Comparison of ENCODE assay signal across 8 cellular contexts in the genomic region with DNA sequence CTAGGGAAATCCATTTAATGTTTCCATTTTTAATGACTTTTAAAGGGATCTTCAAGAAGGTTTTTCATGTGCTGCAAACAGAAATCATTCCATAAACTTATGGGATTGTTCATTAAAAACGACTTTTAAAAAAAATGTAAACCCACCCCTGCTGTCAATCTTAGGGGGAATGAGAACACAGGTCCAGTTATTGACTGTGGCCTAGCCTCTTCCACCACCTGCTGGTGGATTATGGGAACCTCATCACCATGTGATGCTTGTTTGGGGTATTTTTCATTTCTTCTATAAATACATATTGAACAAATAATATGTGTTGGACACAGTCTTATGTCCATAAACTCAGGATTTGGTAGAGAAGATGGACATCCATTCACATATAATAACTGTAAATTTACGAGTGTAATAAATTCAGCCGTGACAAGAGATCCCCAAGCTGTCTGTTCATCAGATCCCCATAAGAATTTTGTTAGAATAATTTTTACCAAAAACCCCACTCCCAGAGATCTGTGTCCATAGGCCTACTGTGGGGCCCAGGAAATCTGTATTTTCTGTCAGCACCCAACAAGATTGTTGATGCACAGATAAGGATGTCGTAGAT. TPM values are rescaled to one million over a fixed set of nuclear protein-coding genes. Genes with fewer than 3 reads are reported as not detected.
DNase-seq lines count a peak whose midpoint lies in the region; ATAC-seq and TF ChIP-seq lines count a peak whose summit lies in the region.

No MANE protein-coding gene starts in this region.

- DNase-seq in EL: peak; percentile 40
- DNase-seq in SK-MEL-5 (ENCODE audit: low read depth, low spot score): peak; percentile 67
- DNase-seq in dorsolateral prefrontal cortex: peak in 7 of 10 donors; percentile 15 to 58 (median 45)
- peak; percentile 75 for DNase-seq in medulla oblongata (ENCODE audit: extremely low spot score)
- DNase-seq in superior temporal gyrus (ENCODE audit: extremely low spot score): peak; percentile 81
- DNase-seq in NCI-H526 treated with DMSO at 0.1 percent for 48 hours (lab: John Stamatoyannopoulos, UW): no peak

- intact Hi-C loops in dorsolateral prefrontal cortex (cut with DNase I): loop anchor here (1.0 to 5.0 kb wide), 3 partner anchors 208 to 289 kb away; a partner anchor contains a TSS

- ATAC-seq in HG02678 (IDR thresholded peaks at IDR 0.05; ENCODE audit: unreplicated experiment): no peak

- H3K4me3 ChIP-seq in dorsolateral prefrontal cortex: no peak overlapping the region

- H3K27me3 ChIP-seq in dorsolateral prefrontal cortex: no peaks in the 10 kb centered on the region

- TF ChIP-seq CTCF in LNCAP (IDR thresholded peaks at IDR 0.05) (peak; percentile 92), dorsolateral prefrontal cortex (IDR thresholded peaks at IDR 0.05 in 54 of 56, conservative IDR thresholded peaks at IDR 0.05 in 2 of 56; ENCODE audit: low read depth in 1 of 56, partially characterized antibody in 56 of 56) (peak; percentile 71 to 96 (median 88))

- H3K27ac ChIP-seq in dorsolateral prefrontal cortex: no peak overlapping the region

- in situ Hi-C loops in SK-MEL-5 (cut with HindIII; ENCODE audit: low pct_unique_long_range_greater_than_20kb, low sequenced_read_pairs): no loop called here

RNA-seq across cellular contexts. Expression of a gene that starts 42.0 kb away (rescaled TPM):
- total RNA-seq in SK-MEL-5 (2014; rRNA removed; shearing (Covaris generic)): not detected in 2 replicates
- polyA plus RNA-seq in SK-MEL-5 (2015; cell fraction: cytosol; rRNA removed): 0.10 TPM in 1 of 2 replicates, not detected in the other
- not detected in 2 replicates for polyA plus RNA-seq in SK-MEL-5 (2015; cell fraction: nucleus; rRNA removed)
- total RNA-seq in dorsolateral prefrontal cortex: 1 to 10 TPM in 24 of 120 experiments, under 1 TPM in 61, not detected in 35; 0.10 to 3.5 (median 0.45) TPM
